Comparison of ENCODE assay signal across 3 cellular contexts in the genomic region with DNA sequence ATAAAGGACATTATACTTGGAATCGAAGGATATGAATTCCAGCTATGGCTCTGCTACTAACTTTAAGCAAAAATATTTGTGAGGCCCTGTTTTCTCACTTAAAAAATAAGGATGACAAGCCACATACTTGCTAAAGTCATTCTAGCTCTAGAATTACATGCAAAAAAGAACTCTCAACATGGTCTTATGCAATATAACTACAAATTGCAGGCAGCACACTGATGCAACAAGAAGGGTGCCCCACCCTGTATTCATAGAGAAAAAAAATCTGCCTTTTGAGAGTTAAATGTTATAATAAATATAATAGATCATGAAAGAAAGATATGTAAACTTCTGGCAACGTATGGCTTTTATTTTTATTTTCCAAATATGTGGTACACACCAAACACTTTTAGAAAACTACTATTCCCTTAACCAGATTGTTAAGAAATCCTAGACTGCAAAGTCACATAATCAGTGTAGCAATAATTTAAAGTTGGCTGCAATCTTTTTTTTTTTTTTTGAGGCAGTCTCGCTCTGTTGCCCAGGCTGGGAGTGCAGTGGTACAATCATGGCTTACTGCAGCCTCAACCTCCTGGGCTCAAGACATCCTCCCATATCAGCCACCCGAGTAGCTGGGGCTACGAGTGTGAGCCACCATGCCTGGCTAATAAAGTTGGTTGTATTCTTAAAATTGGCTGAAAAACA.
A peak's percentile ranks its signal among the peaks of the same experiment; 100 is the strongest.
TF ChIP-seq lines count a peak whose summit lies in the region.

No MANE protein-coding gene starts in this region.

TF ChIP-seq in IMR-90, 13 proteins besides CTCF, POLR2A, EP300 and RAD21:
- TF ChIP-seq RCOR1 (IDR thresholded peaks at IDR 0.05; ENCODE audit: insufficient replicate concordance, low read length), result no peak
- TF ChIP-seq CEBPB (IDR thresholded peaks at IDR 0.05; ENCODE audit: low read depth, low read length), result peak; percentile 54

TF ChIP-seq in HepG2, 621 proteins besides CTCF, POLR2A, EP300 and RAD21 (continues in another document):
- TF ChIP-seq KLF9 (CRISPR knock-in tag; IDR thresholded peaks at IDR 0.05; ENCODE audit: low read depth), result no peak
- TF ChIP-seq CEBPB (IDR thresholded peaks at IDR 0.05; ENCODE audit: borderline replicate concordance, low read depth, low read length), result peak; percentile 44; the same call in 1 of the 2 replicates
- TF ChIP-seq TARDBP (CRISPR knock-in tag; IDR thresholded peaks at IDR 0.05), result no peak
- 0 out of 2 replicates have a peak, but pooled peaks have one; percentile 11 for TF ChIP-seq CEBPG (CRISPR knock-in tag; IDR thresholded peaks at IDR 0.05)
- TF ChIP-seq, protein P1, sequence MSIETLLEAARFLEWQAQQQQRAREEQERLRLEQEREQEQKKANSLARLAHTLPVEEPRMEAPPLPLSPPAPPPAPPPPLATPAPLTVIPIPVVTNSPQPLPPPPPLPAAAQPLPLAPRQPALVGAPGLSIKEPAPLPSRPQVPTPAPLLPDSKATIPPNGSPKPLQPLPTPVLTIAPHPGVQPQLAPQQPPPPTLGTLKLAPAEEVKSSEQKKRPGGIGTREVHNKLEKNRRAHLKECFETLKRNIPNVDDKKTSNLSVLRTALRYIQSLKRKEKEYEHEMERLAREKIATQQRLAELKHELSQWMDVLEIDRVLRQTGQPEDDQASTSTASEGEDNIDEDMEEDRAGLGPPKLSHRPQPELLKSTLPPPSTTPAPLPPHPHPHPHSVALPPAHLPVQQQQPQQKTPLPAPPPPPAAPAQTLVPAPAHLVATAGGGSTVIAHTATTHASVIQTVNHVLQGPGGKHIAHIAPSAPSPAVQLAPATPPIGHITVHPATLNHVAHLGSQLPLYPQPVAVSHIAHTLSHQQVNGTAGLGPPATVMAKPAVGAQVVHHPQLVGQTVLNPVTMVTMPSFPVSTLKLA (IDR thresholded peaks at IDR 0.05), result no peak
- TF ChIP-seq, protein P2, sequence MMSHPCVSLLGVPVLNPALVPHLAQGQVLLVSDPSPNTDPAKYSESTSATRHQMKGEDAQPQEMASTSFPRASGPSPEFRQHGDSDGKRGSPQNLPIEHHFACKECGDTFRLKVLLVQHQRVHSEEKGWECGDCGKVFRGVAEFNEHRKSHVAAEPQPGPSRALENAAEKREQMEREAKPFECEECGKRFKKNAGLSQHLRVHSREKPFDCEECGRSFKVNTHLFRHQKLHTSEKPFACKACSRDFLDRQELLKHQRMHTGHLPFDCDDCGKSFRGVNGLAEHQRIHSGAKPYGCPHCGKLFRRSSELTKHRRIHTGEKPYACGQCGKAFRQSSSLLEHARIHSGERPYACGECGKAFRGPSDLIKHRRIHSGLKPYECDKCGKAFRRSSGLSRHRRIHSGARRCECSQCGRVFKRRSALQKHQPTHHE (CRISPR knock-in tag; IDR thresholded peaks at IDR 0.05; ENCODE audit: borderline replicate concordance), result no peak
- TF ChIP-seq, protein P3, sequence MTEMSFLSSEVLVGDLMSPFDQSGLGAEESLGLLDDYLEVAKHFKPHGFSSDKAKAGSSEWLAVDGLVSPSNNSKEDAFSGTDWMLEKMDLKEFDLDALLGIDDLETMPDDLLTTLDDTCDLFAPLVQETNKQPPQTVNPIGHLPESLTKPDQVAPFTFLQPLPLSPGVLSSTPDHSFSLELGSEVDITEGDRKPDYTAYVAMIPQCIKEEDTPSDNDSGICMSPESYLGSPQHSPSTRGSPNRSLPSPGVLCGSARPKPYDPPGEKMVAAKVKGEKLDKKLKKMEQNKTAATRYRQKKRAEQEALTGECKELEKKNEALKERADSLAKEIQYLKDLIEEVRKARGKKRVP (CRISPR knock-in tag; IDR thresholded peaks at IDR 0.05), result peak in 1 of 2 experiments; percentile 93; a peak in 2 of 4 replicates
- TF ChIP-seq, protein P4, sequence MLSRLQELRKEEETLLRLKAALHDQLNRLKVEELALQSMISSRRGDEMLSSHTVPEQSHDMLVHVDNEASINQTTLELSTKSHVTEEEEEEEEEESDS (CRISPR knock-in tag; IDR thresholded peaks at IDR 0.05; ENCODE audit: borderline replicate concordance), result no peak
- TF ChIP-seq ZNF558 (CRISPR knock-in tag; IDR thresholded peaks at IDR 0.05; ENCODE audit: borderline replicate concordance), result no peak
- TF ChIP-seq, protein P5, sequence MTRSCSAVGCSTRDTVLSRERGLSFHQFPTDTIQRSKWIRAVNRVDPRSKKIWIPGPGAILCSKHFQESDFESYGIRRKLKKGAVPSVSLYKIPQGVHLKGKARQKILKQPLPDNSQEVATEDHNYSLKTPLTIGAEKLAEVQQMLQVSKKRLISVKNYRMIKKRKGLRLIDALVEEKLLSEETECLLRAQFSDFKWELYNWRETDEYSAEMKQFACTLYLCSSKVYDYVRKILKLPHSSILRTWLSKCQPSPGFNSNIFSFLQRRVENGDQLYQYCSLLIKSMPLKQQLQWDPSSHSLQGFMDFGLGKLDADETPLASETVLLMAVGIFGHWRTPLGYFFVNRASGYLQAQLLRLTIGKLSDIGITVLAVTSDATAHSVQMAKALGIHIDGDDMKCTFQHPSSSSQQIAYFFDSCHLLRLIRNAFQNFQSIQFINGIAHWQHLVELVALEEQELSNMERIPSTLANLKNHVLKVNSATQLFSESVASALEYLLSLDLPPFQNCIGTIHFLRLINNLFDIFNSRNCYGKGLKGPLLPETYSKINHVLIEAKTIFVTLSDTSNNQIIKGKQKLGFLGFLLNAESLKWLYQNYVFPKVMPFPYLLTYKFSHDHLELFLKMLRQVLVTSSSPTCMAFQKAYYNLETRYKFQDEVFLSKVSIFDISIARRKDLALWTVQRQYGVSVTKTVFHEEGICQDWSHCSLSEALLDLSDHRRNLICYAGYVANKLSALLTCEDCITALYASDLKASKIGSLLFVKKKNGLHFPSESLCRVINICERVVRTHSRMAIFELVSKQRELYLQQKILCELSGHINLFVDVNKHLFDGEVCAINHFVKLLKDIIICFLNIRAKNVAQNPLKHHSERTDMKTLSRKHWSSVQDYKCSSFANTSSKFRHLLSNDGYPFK (CRISPR knock-in tag; IDR thresholded peaks at IDR 0.05; ENCODE audit: borderline replicate concordance), result no peak
- TF ChIP-seq, protein P6, sequence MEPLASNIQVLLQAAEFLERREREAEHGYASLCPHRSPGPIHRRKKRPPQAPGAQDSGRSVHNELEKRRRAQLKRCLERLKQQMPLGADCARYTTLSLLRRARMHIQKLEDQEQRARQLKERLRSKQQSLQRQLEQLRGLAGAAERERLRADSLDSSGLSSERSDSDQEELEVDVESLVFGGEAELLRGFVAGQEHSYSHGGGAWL (CRISPR knock-in tag; IDR thresholded peaks at IDR 0.05), result no peak

TF ChIP-seq in GM23338, 12 proteins besides CTCF, POLR2A, EP300 and RAD21:
- TF ChIP-seq STAT1 (IDR thresholded peaks at IDR 0.05; ENCODE audit: unreplicated experiment) (no peak), POLR2AphosphoS5 (IDR thresholded peaks at IDR 0.05; ENCODE audit: low read depth) (no peak), EZH2phosphoT487 (IDR thresholded peaks at IDR 0.05; ENCODE audit: unreplicated experiment) (no peak), ZNF331 (CRISPR knock-in tag; IDR thresholded peaks at IDR 0.05; ENCODE audit: low read depth) (no peak), ZNF114 (CRISPR knock-in tag; IDR thresholded peaks at IDR 0.05) (no peak), NANOG (IDR thresholded peaks at IDR 0.05; ENCODE audit: borderline replicate concordance) (no peak), JUNB (IDR thresholded peaks at IDR 0.05; ENCODE audit: unreplicated experiment) (no peak), CREB1 (CRISPR knock-in tag; IDR thresholded peaks at IDR 0.05; ENCODE audit: low read depth) (no peak), EZH2 (IDR thresholded peaks at IDR 0.05; ENCODE audit: low read depth, unreplicated experiment) (no peak)
- TF ChIP-seq, protein P7, sequence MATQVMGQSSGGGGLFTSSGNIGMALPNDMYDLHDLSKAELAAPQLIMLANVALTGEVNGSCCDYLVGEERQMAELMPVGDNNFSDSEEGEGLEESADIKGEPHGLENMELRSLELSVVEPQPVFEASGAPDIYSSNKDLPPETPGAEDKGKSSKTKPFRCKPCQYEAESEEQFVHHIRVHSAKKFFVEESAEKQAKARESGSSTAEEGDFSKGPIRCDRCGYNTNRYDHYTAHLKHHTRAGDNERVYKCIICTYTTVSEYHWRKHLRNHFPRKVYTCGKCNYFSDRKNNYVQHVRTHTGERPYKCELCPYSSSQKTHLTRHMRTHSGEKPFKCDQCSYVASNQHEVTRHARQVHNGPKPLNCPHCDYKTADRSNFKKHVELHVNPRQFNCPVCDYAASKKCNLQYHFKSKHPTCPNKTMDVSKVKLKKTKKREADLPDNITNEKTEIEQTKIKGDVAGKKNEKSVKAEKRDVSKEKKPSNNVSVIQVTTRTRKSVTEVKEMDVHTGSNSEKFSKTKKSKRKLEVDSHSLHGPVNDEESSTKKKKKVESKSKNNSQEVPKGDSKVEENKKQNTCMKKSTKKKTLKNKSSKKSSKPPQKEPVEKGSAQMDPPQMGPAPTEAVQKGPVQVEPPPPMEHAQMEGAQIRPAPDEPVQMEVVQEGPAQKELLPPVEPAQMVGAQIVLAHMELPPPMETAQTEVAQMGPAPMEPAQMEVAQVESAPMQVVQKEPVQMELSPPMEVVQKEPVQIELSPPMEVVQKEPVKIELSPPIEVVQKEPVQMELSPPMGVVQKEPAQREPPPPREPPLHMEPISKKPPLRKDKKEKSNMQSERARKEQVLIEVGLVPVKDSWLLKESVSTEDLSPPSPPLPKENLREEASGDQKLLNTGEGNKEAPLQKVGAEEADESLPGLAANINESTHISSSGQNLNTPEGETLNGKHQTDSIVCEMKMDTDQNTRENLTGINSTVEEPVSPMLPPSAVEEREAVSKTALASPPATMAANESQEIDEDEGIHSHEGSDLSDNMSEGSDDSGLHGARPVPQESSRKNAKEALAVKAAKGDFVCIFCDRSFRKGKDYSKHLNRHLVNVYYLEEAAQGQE (IDR thresholded peaks at IDR 0.05; ENCODE audit: unreplicated experiment), result no peak
- TF ChIP-seq, protein P8, sequence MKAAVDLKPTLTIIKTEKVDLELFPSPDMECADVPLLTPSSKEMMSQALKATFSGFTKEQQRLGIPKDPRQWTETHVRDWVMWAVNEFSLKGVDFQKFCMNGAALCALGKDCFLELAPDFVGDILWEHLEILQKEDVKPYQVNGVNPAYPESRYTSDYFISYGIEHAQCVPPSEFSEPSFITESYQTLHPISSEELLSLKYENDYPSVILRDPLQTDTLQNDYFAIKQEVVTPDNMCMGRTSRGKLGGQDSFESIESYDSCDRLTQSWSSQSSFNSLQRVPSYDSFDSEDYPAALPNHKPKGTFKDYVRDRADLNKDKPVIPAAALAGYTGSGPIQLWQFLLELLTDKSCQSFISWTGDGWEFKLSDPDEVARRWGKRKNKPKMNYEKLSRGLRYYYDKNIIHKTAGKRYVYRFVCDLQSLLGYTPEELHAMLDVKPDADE (IDR thresholded peaks at IDR 0.05), result no peak
- TF ChIP-seq, protein P9, sequence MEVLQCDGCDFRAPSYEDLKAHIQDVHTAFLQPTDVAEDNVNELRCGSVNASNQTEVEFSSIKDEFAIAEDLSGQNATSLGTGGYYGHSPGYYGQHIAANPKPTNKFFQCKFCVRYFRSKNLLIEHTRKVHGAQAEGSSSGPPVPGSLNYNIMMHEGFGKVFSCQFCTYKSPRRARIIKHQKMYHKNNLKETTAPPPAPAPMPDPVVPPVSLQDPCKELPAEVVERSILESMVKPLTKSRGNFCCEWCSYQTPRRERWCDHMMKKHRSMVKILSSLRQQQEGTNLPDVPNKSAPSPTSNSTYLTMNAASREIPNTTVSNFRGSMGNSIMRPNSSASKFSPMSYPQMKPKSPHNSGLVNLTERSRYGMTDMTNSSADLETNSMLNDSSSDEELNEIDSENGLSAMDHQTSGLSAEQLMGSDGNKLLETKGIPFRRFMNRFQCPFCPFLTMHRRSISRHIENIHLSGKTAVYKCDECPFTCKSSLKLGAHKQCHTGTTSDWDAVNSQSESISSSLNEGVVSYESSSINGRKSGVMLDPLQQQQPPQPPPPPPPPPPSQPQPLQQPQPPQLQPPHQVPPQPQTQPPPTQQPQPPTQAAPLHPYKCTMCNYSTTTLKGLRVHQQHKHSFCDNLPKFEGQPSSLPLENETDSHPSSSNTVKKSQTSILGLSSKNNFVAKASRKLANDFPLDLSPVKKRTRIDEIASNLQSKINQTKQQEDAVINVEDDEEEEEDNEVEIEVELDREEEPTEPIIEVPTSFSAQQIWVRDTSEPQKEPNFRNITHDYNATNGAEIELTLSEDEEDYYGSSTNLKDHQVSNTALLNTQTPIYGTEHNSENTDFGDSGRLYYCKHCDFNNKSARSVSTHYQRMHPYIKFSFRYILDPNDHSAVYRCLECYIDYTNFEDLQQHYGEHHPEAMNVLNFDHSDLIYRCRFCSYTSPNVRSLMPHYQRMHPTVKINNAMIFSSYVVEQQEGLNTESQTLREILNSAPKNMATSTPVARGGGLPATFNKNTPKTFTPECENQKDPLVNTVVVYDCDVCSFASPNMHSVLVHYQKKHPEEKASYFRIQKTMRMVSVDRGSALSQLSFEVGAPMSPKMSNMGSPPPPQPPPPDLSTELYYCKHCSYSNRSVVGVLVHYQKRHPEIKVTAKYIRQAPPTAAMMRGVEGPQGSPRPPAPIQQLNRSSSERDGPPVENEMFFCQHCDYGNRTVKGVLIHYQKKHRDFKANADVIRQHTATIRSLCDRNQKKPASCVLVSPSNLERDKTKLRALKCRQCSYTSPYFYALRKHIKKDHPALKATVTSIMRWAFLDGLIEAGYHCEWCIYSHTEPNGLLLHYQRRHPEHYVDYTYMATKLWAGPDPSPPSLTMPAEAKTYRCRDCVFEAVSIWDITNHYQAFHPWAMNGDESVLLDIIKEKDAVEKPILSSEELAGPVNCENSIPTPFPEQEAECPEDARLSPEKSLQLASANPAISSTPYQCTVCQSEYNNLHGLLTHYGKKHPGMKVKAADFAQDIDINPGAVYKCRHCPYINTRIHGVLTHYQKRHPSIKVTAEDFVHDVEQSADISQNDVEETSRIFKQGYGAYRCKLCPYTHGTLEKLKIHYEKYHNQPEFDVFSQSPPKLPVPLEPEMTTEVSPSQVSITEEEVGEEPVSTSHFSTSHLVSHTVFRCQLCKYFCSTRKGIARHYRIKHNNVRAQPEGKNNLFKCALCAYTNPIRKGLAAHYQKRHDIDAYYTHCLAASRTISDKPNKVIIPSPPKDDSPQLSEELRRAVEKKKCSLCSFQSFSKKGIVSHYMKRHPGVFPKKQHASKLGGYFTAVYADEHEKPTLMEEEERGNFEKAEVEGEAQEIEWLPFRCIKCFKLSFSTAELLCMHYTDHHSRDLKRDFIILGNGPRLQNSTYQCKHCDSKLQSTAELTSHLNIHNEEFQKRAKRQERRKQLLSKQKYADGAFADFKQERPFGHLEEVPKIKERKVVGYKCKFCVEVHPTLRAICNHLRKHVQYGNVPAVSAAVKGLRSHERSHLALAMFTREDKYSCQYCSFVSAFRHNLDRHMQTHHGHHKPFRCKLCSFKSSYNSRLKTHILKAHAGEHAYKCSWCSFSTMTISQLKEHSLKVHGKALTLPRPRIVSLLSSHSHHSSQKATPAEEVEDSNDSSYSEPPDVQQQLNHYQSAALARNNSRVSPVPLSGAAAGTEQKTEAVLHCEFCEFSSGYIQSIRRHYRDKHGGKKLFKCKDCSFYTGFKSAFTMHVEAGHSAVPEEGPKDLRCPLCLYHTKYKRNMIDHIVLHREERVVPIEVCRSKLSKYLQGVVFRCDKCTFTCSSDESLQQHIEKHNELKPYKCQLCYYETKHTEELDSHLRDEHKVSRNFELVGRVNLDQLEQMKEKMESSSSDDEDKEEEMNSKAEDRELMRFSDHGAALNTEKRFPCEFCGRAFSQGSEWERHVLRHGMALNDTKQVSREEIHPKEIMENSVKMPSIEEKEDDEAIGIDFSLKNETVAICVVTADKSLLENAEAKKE (CRISPR knock-in tag; IDR thresholded peaks at IDR 0.05), result no peak
TF ChIP-seq in GM23338: peak in this region for 0.
